In genomic region chr1:31047507-31047906, GRCh38 we compare ENCODE assay signal across 8 cellular contexts. TPM values are rescaled to one million over a fixed set of nuclear protein-coding genes. Genes with fewer than 3 reads are reported as not detected.
A peak's percentile ranks its signal among the peaks of the same experiment; 100 is the strongest.
DNase-seq lines count a peak whose midpoint lies in the region; ATAC-seq, FAIRE-seq and TF ChIP-seq lines count a peak whose summit lies in the region.
"Not testable (repeated sequence)": the region's sequence is repeated elsewhere in the genome, so short reads cannot be mapped to it uniquely, and the experiment has no call there.

No MANE protein-coding gene starts in this region.

- intact Hi-C loops in CD8-positive, alpha-beta T cell (cut with DNase I, micrococcal nuclease); activated CD8-positive, alpha-beta T cell treated with anti-CD3 and anti-CD28 coated beads for 36 hours (cut with micrococcal nuclease): not testable (repeated sequence)

- POLR2A ChIA-PET in CD8-positive, alpha-beta T cell (lab: Charles Lee); activated CD8-positive, alpha-beta T cell treated with anti-CD3 and anti-CD28 coated beads for 36 hours (lab: Charles Lee): not testable (repeated sequence)

- H4K20me1 ChIP-seq in OCI-LY1 (ENCODE audit: insufficient read depth, low read length), result not testable (repeated sequence)

- H3K36me3 ChIP-seq in CD8-positive, alpha-beta T cell (ENCODE audit: insufficient read depth, low read length); bronchial epithelial cell (ENCODE audit: control insufficient read depth, insufficient read depth, low read length); neutrophil: not testable (repeated sequence)
- H3K36me3 ChIP-seq in OCI-LY1 (ENCODE audit: insufficient read depth, low read length) (peaks cover 67% of the 10 kb centered on the region), cardiac muscle cell (peaks cover 11% of the 10 kb centered on the region)

- peaks cover 47% of the 10 kb centered on the region for H3K4me1 Mint-ChIP-seq in CD8-positive, alpha-beta T cell (ENCODE audit: low read depth)
- H3K4me1 Mint-ChIP-seq in activated CD8-positive, alpha-beta T cell treated with anti-CD3 and anti-CD28 coated beads for 36 hours (ENCODE audit: low read depth), result peaks cover 34% of the 10 kb centered on the region
- not testable (repeated sequence) for H3K4me1 Mint-ChIP-seq in type B pancreatic cell (ENCODE audit: unreplicated experiment)

- not testable (repeated sequence) for H3K4me2 ChIP-seq in OCI-LY1 (ENCODE audit: low read length)

- not testable (repeated sequence) for FAIRE-seq in bronchial epithelial cell (lab: Jason Lieb, UNC)

- not testable (repeated sequence) for ATAC-seq in CD8-positive, alpha-beta T cell; activated CD8-positive, alpha-beta T cell treated with anti-CD3 and anti-CD28 coated beads for 36 hours
- ATAC-seq in activated naive CD4-positive, alpha-beta T cell treated with anti-CD3 and anti-CD28 coated beads, Interleukin-2, amount 50 U/mL, for 72 hours, result peak; percentile 17 to 76

- TF ChIP-seq CTCF in CD8-positive, alpha-beta T cell (IDR thresholded peaks at IDR 0.05); OCI-LY1 (IDR thresholded peaks at IDR 0.05; ENCODE audit: low read length); activated CD8-positive, alpha-beta T cell treated with anti-CD3 and anti-CD28 coated beads for 36 hours (IDR thresholded peaks at IDR 0.05); bronchial epithelial cell (IDR thresholded peaks at IDR 0.05; ENCODE audit: insufficient read depth, low read length, severe bottlenecking); cardiac muscle cell (IDR thresholded peaks at IDR 0.05; ENCODE audit: low read depth, low read length); neutrophil (IDR thresholded peaks at IDR 0.05); type B pancreatic cell (conservative IDR thresholded peaks at IDR 0.05): not testable (repeated sequence)

- H3K4me3 Mint-ChIP-seq in CD8-positive, alpha-beta T cell; activated CD8-positive, alpha-beta T cell treated with anti-CD3 and anti-CD28 coated beads for 36 hours; type B pancreatic cell: not testable (repeated sequence)

- not testable (repeated sequence) for H3K9me3 Mint-ChIP-seq in CD8-positive, alpha-beta T cell; activated CD8-positive, alpha-beta T cell treated with anti-CD3 and anti-CD28 coated beads for 36 hours; activated naive CD4-positive, alpha-beta T cell treated with anti-CD3 and anti-CD28 coated beads, Interleukin-2, amount 50 U/mL, for 72 hours; type B pancreatic cell

- not testable (repeated sequence) for H3K27me3 Mint-ChIP-seq in CD8-positive, alpha-beta T cell (ENCODE audit: low read depth); activated CD8-positive, alpha-beta T cell treated with anti-CD3 and anti-CD28 coated beads for 36 hours; type B pancreatic cell

- not testable (repeated sequence) for H3K9me3 ChIP-seq in CD8-positive, alpha-beta T cell (ENCODE audit: low read length); OCI-LY1 (ENCODE audit: low read length); cardiac muscle cell (ENCODE audit: low read depth); neutrophil

- not testable (repeated sequence) for H3K9me2 ChIP-seq in OCI-LY1 (ENCODE audit: low read depth, low read length)

- H3K36me3 Mint-ChIP-seq in CD8-positive, alpha-beta T cell, result peaks cover 48% of the 10 kb centered on the region
- peaks cover 53% of the 10 kb centered on the region for H3K36me3 Mint-ChIP-seq in activated CD8-positive, alpha-beta T cell treated with anti-CD3 and anti-CD28 coated beads for 36 hours (ENCODE audit: low read depth)
- peaks cover 5 to 21% of the 10 kb centered on the region in 2 donors for H3K36me3 Mint-ChIP-seq in activated naive CD4-positive, alpha-beta T cell treated with anti-CD3 and anti-CD28 coated beads, Interleukin-2, amount 50 U/mL, for 72 hours
- H3K36me3 Mint-ChIP-seq in type B pancreatic cell, result peaks cover 27% of the 10 kb centered on the region

- not testable (repeated sequence) for DNase-seq in CD8-positive, alpha-beta T cell; activated CD8-positive, alpha-beta T cell treated with anti-CD3 and anti-CD28 coated beads for 36 hours; activated naive CD4-positive, alpha-beta T cell treated with anti-CD3 and anti-CD28 coated beads, Interleukin-2, amount 50 U/mL, for 72 hours (ENCODE audit: low spot score in 2 of 2); cardiac muscle cell (ENCODE audit: low read depth in 1 of 2, low spot score in 1 of 2); type B pancreatic cell (ENCODE audit: extremely low spot score, unreplicated experiment)
- peak; percentile 74 for DNase-seq in bronchial epithelial cell (ENCODE audit: low read depth)

- not testable (repeated sequence) for H3K27me3 ChIP-seq in CD8-positive, alpha-beta T cell (ENCODE audit: insufficient read depth, low read length); OCI-LY1 (ENCODE audit: insufficient read depth, low read length); bronchial epithelial cell (ENCODE audit: control insufficient read depth, insufficient read depth, low read length); cardiac muscle cell; neutrophil

- H2AFZ ChIP-seq in OCI-LY1 (ENCODE audit: low read length), result not testable (repeated sequence)

- not testable (repeated sequence) for H3K4me3 ChIP-seq in CD8-positive, alpha-beta T cell (ENCODE audit: low read depth, low read length); OCI-LY1 (ENCODE audit: low read depth, low read length, poor library complexity, severe bottlenecking); bronchial epithelial cell (ENCODE audit: low read depth, low read length); cardiac muscle cell; neutrophil (ENCODE audit: low read depth in 1 of 2, low read length in 1 of 2)

- not testable (repeated sequence) for H3F3A ChIP-seq in OCI-LY1 (ENCODE audit: insufficient read depth, low read length)

- peaks cover 98% of the 10 kb centered on the region for H3K79me2 ChIP-seq in OCI-LY1 (ENCODE audit: insufficient read depth, low read length)

- H3K9ac ChIP-seq in OCI-LY1 (ENCODE audit: low read length), result not testable (repeated sequence)

- H3K27ac Mint-ChIP-seq in CD8-positive, alpha-beta T cell, result peak overlapping the region; percentile 56
- H3K27ac Mint-ChIP-seq in activated CD8-positive, alpha-beta T cell treated with anti-CD3 and anti-CD28 coated beads for 36 hours, result peak overlapping the region; percentile 56
- peak overlapping the region; percentile 72 to 95 for H3K27ac Mint-ChIP-seq in activated naive CD4-positive, alpha-beta T cell treated with anti-CD3 and anti-CD28 coated beads, Interleukin-2, amount 50 U/mL, for 72 hours
- peak overlapping the region; percentile 13 for H3K27ac Mint-ChIP-seq in type B pancreatic cell

- H3K27ac ChIP-seq in CD8-positive, alpha-beta T cell (ENCODE audit: low read depth, low read length), result not testable (repeated sequence)
- peak overlapping the region; percentile 12 for H3K27ac ChIP-seq in OCI-LY1 (ENCODE audit: low read depth, low read length, poor library complexity, severe bottlenecking)
- peak overlapping the region; percentile 18 for H3K27ac ChIP-seq in cardiac muscle cell
- H3K27ac ChIP-seq in neutrophil, result peak overlapping the region; percentile 64

- CTCF ChIA-PET in CD8-positive, alpha-beta T cell (lab: Charles Lee); activated CD8-positive, alpha-beta T cell treated with anti-CD3 and anti-CD28 coated beads for 36 hours (lab: Charles Lee): not testable (repeated sequence)

- H3K4me1 ChIP-seq in CD8-positive, alpha-beta T cell (ENCODE audit: insufficient read depth, low read length), result peaks cover 12% of the 10 kb centered on the region
- H3K4me1 ChIP-seq in OCI-LY1 (ENCODE audit: insufficient read depth, low read length, severe bottlenecking) (peaks cover 13% of the 10 kb centered on the region), neutrophil (ENCODE audit: control insufficient read depth in 1 of 2, insufficient read depth in 1 of 2, low read depth in 1 of 2, low read length in 1 of 2) (peaks cover 8 to 22% of the 10 kb centered on the region in 2 experiments)
- not testable (repeated sequence) for H3K4me1 ChIP-seq in cardiac muscle cell (ENCODE audit: low read depth)

RNA-seq across cellular contexts. Expression of gene PUM1, which starts 18.0 kb away (rescaled TPM):
- 100 to 1,000 TPM; 190 to 191 TPM for total RNA-seq in CD8-positive, alpha-beta T cell
- 10 to 100 TPM; 98.0 to 99.0 TPM for total RNA-seq in activated CD8-positive, alpha-beta T cell treated with anti-CD3 and anti-CD28 coated beads for 36 hours
- 100 to 1,000 TPM; 107 to 118 TPM for total RNA-seq in activated naive CD4-positive, alpha-beta T cell treated with anti-CD3 and anti-CD28 coated beads, Interleukin-2, amount 50 U/mL, for 72 hours
- total RNA-seq in bronchial epithelial cell, result 38.7 and 48.6 TPM in 2 replicates
- 99.6 and 130 TPM in 2 replicates for total RNA-seq in cardiac muscle cell
- polyA plus RNA-seq in cardiac muscle cell, result 81.1 and 134 TPM in 2 replicates
- 185 and 196 TPM in 2 replicates for total RNA-seq in type B pancreatic cell (ENCODE audit: low replicate concordance)

Comparison
In these comparisons a context has a peak if more than half of its experiments do, and no peak if none do; other contexts are left out.
1. H3K27ac Mint-ChIP-seq: peak in every context shown above with its lines; median percentile 84 in activated naive CD4-positive, alpha-beta T cell treated with anti-CD3 and anti-CD28 coated beads, Interleukin-2, amount 50 U/mL, for 72 hours; 56 in CD8-positive, alpha-beta T cell; 56 in activated CD8-positive, alpha-beta T cell treated with anti-CD3 and anti-CD28 coated beads for 36 hours; 13 in type B pancreatic cell.